ENCODE assay signal across 15 cellular contexts in the genomic region with DNA sequence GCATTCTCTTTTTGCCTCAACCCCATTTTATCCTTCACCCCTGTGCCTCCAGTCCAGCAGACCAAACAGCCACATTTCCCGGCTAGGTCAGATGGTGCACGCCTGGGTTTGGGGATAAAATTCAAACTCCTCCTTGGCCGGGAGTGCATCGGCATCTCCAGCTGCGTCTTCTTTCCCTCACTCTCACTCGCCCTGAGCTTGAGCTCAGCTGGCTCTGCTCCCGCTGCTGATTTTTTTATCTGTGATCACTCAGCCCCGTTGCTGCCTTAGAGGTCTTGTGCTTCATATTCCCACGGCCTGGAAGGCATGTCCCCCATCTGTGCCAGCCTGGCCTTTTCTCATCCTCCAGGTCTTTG. TPM values are rescaled to one million over a fixed set of nuclear protein-coding genes. Genes with fewer than 3 reads are reported as not detected.
A peak's percentile ranks its signal among the peaks of the same experiment; 100 is the strongest.
DNase-seq lines count a peak whose midpoint lies in the region; ATAC-seq and TF ChIP-seq lines count a peak whose summit lies in the region.
"Had no signal": no experiment of that assay in that cellular context is flagged by ENCODE, and none has a peak within 500 bp of the region (broad histone marks: within the 10 kb centered on the region; RNA-seq: fewer than 3 reads in every experiment).

No MANE protein-coding gene starts in this region.

- no peaks in the 10 kb centered on the region for H3K9me3 ChIP-seq in CD4-positive, alpha-beta memory T cell (ENCODE audit: control insufficient read depth in 1 of 2, low read length in 2 of 2)
- H3K9me3 ChIP-seq in parathyroid adenoma (ENCODE audit: control insufficient read depth, low read length): no peaks in the 10 kb centered on the region
- no peaks in the 10 kb centered on the region for H3K9me3 ChIP-seq in effector memory CD4-positive, alpha-beta T cell (ENCODE audit: control insufficient read depth, low read length)

- H3K4me3 ChIP-seq in CD4-positive, alpha-beta memory T cell (ENCODE audit: low read length in 2 of 2): no peak overlapping the region
- no peak overlapping the region for H3K4me3 ChIP-seq in parathyroid adenoma (ENCODE audit: low read depth, low read length)
- no peak overlapping the region for H3K4me3 ChIP-seq in effector memory CD4-positive, alpha-beta T cell (ENCODE audit: insufficient read depth, low read depth, low read length, poor library complexity, severe bottlenecking)

- H3K36me3 Mint-ChIP-seq in CD4-positive, alpha-beta memory T cell: no peaks in the 10 kb centered on the region
- H3K36me3 Mint-ChIP-seq in activated B cell treated with CpG ODN at 0.5 μM for 24 hours (ENCODE audit: low read depth): no peaks in the 10 kb centered on the region
- H3K36me3 Mint-ChIP-seq: activated naive CD4-positive, alpha-beta T cell treated with anti-CD3 and anti-CD28 coated beads, Interleukin-2, amount 10 ng/mL, durations not matched to agents 7 days and 5 days; CD8-positive, alpha-beta T cell had no signal

- peak overlapping the region; percentile 74 for H2AFZ ChIP-seq in parathyroid adenoma

- TF ChIP-seq CTCF in activated B cell treated with CpG ODN at 0.5 μM for 24 hours (IDR thresholded peaks at IDR 0.05) (no peak), parathyroid adenoma (IDR thresholded peaks at IDR 0.05) (no peak)

- H3K4me3 Mint-ChIP-seq in CD4-positive, alpha-beta memory T cell: peak overlapping the region in 1 of 8 donors; percentile 1
- no peak overlapping the region for H3K4me3 Mint-ChIP-seq in activated B cell treated with CpG ODN at 0.5 μM for 24 hours
- H3K4me3 Mint-ChIP-seq: activated naive CD4-positive, alpha-beta T cell treated with anti-CD3 and anti-CD28 coated beads, Interleukin-2, amount 10 ng/mL, durations not matched to agents 7 days and 5 days; CD8-positive, alpha-beta T cell had no signal

- POLR2A ChIA-PET in CD4-positive, alpha-beta memory T cell (lab: Charles Lee; ENCODE audit: partially characterized antibody): interaction anchor here (1.0 to 11.5 kb wide), 4 partner anchors 27 to 55 kb away, joined by 3 to 180 read pairs (median 18); no protein-coding TSS in a partner anchor
- POLR2A ChIA-PET in activated B cell treated with CpG ODN at 0.5 μM for 24 hours (lab: Charles Lee): interaction anchor here (0.6 to 15.8 kb wide), 7 partner anchors 9 to 110 kb away, joined by 3 to 454 read pairs (median 13); no protein-coding TSS in a partner anchor

- H3K4me2 ChIP-seq in parathyroid adenoma (ENCODE audit: low read length): peak overlapping the region; percentile 31

- no peaks in the 10 kb centered on the region for H3K27me3 ChIP-seq in CD4-positive, alpha-beta memory T cell (ENCODE audit: insufficient read depth, low read length)
- H3K27me3 ChIP-seq in parathyroid adenoma (ENCODE audit: control insufficient read depth, insufficient read depth, low read length): no peaks in the 10 kb centered on the region
- no peaks in the 10 kb centered on the region for H3K27me3 ChIP-seq in effector memory CD4-positive, alpha-beta T cell (replicated peaks; ENCODE audit: control insufficient read depth, insufficient read depth, low read length, poor library complexity, severe bottlenecking)
- H3K27me3 ChIP-seq: foreskin keratinocyte had no signal

- H3K36me3 ChIP-seq in CD4-positive, alpha-beta memory T cell (ENCODE audit: insufficient read depth, low read length): no peaks in the 10 kb centered on the region
- H3K36me3 ChIP-seq in parathyroid adenoma (ENCODE audit: control insufficient read depth, insufficient read depth, low read length): no peaks in the 10 kb centered on the region
- no peaks in the 10 kb centered on the region for H3K36me3 ChIP-seq in effector memory CD4-positive, alpha-beta T cell (ENCODE audit: control insufficient read depth, insufficient read depth, low read length)

- no peak for TF ChIP-seq POLR2A in erythroblast (IDR thresholded peaks at IDR 0.05; ENCODE audit: low read length)

- H3K79me2 ChIP-seq in parathyroid adenoma: no peaks in the 10 kb centered on the region

- H3K9ac ChIP-seq in parathyroid adenoma: no peak overlapping the region

- ATAC-seq in activated B cell treated with CpG ODN at 0.5 μM for 24 hours (ENCODE audit: low read depth): no peak
- peak; percentile 83 for ATAC-seq in left ventricle myocardium superior
- ATAC-seq: CD8-positive, alpha-beta T cell; foreskin keratinocyte had no signal

- H3K4me1 ChIP-seq in CD4-positive, alpha-beta memory T cell (ENCODE audit: insufficient read depth, low read length): no peaks in the 10 kb centered on the region
- H3K4me1 ChIP-seq in parathyroid adenoma: peaks cover 28% of the 10 kb centered on the region
- no peaks in the 10 kb centered on the region for H3K4me1 ChIP-seq in effector memory CD4-positive, alpha-beta T cell (ENCODE audit: control insufficient read depth, insufficient read depth, low read length, poor library complexity, severe bottlenecking)
- H3K4me1 ChIP-seq: foreskin keratinocyte had no signal

- H3K27ac ChIP-seq in CD4-positive, alpha-beta memory T cell (ENCODE audit: low read depth, low read length): no peak overlapping the region
- H3K27ac ChIP-seq in parathyroid adenoma: peak overlapping the region; percentile 81
- no peak overlapping the region for H3K27ac ChIP-seq in effector memory CD4-positive, alpha-beta T cell (ENCODE audit: insufficient read depth, low read length, poor library complexity, severe bottlenecking)
- H3K27ac ChIP-seq: foreskin keratinocyte had no signal

- peak overlapping the region in 4 of 7 donors; percentile 38 to 82 (median 69) for H3K27ac Mint-ChIP-seq in CD4-positive, alpha-beta memory T cell
- peak overlapping the region; percentile 78 for H3K27ac Mint-ChIP-seq in activated B cell treated with CpG ODN at 0.5 μM for 24 hours
- H3K27ac Mint-ChIP-seq: activated naive CD4-positive, alpha-beta T cell treated with anti-CD3 and anti-CD28 coated beads, Interleukin-2, amount 10 ng/mL, durations not matched to agents 7 days and 5 days; CD8-positive, alpha-beta T cell had no signal

- H3K4me1 Mint-ChIP-seq in CD4-positive, alpha-beta memory T cell: peaks cover 0 to 8% (median 3%) of the 10 kb centered on the region in 4 donors
- H3K4me1 Mint-ChIP-seq in activated B cell treated with CpG ODN at 0.5 μM for 24 hours: peaks cover 44% of the 10 kb centered on the region

- peaks cover 0 to 3% of the 10 kb centered on the region in 2 donors for H3K27me3 Mint-ChIP-seq in CD4-positive, alpha-beta memory T cell
- no peaks in the 10 kb centered on the region for H3K27me3 Mint-ChIP-seq in activated B cell treated with CpG ODN at 0.5 μM for 24 hours

- intact Hi-C loops in CD4-positive, alpha-beta memory T cell (cut with micrococcal nuclease): no loop called here
- intact Hi-C loops in activated B cell treated with CpG ODN at 0.5 μM for 24 hours (cut with micrococcal nuclease): loop anchor here (2.0 kb wide), 1 partner anchor 17 kb away; no protein-coding TSS in a partner anchor
- intact Hi-C loops in left ventricle myocardium superior (cut with micrococcal nuclease): no loop called here

- CTCF ChIA-PET in CD4-positive, alpha-beta memory T cell (lab: Charles Lee; ENCODE audit: partially characterized antibody): interaction anchor here (1.5 kb wide), 1 partner anchor 33 kb away, joined by 3 read pairs; no protein-coding TSS in a partner anchor
- CTCF ChIA-PET in activated B cell treated with CpG ODN at 0.5 μM for 24 hours (lab: Charles Lee): no interaction called here

- no peaks in the 10 kb centered on the region for H3K9me3 Mint-ChIP-seq in CD4-positive, alpha-beta memory T cell
- H3K9me3 Mint-ChIP-seq in activated B cell treated with CpG ODN at 0.5 μM for 24 hours: no peaks in the 10 kb centered on the region
- H3K9me3 Mint-ChIP-seq: activated naive CD4-positive, alpha-beta T cell treated with anti-CD3 and anti-CD28 coated beads, Interleukin-2, amount 10 ng/mL, durations not matched to agents 7 days and 5 days; CD8-positive, alpha-beta T cell had no signal

- DNase-seq in CD4-positive, alpha-beta memory T cell: peak in 1 of 5 donors; percentile 30
- no peak for DNase-seq in activated B cell treated with CpG ODN at 0.5 μM for 24 hours
- DNase-seq in left ventricle myocardium superior: peak; percentile 65
- no peak for DNase-seq in T-helper 1 cell
- no peak for DNase-seq in effector memory CD4-positive, alpha-beta T cell
- no peak for DNase-seq in erythroblast (lab: John Stamatoyannopoulos, UW)
- no peak for DNase-seq in stimulated activated CD4-positive, alpha-beta T cell treated with anti-CD3 and anti-CD28 coated beads, Interleukin-4, amount 100 ng/mL, for 1 hour
- DNase-seq: activated CD4-positive, alpha-beta T cell treated with anti-CD3 and anti-CD28 coated beads, Interleukin-2, amount 50 U/mL, for 1 hour; activated naive CD4-positive, alpha-beta T cell treated with anti-CD3 and anti-CD28 coated beads, Interleukin-2, amount 10 ng/mL, durations not matched to agents 7 days and 5 days; foreskin keratinocyte; NCI-H2081; NK-92 treated with Interleukin-12 subunit alpha and Interleukin-12 subunit beta, amount 100 ng/mL, for 24 hours; nucleus accumbens had no signal

RNA-seq across cellular contexts. Expression of gene EZR, which starts 6.8 kb away (rescaled TPM):
- 100 to 1,000 TPM; 264 to 277 TPM for total RNA-seq in CD4-positive, alpha-beta memory T cell
- polyA plus RNA-seq in CD4-positive, alpha-beta memory T cell: 100 to 1,000 TPM; 260 to 268 TPM
- total RNA-seq in activated B cell treated with CpG ODN at 0.5 μM for 24 hours: 488 and 489 TPM in 2 replicates
- total RNA-seq in left ventricle myocardium superior: 195 TPM
